In genomic region chr20:31514154-31515071, GRCh38 we compare ENCODE assay signal across 8 cellular contexts. TPM values are rescaled to one million over a fixed set of nuclear protein-coding genes. Genes with fewer than 3 reads are reported as not detected.
DNase-seq lines count a peak whose midpoint lies in the region; ATAC-seq and TF ChIP-seq lines count a peak whose summit lies in the region.

TSS of gene HM13 (plus strand) at chr20:31514442. CDS start at chr20:31514552, 110 bp downstream.

- DNase-seq in EH (ENCODE audit: low read depth) (peak; percentile 91), Kasumi-1 (lab: John Stamatoyannopoulos, UW) (peak; percentile 79 to 87), RPMI8226 (peak; percentile 97), fibroblast of the aortic adventitia (ENCODE audit: low read depth) (peak; percentile 92), nephron progenitor cell (peak; percentile 93)
- DNase-seq in activated T-helper 9 cell treated with anti-CD3 and anti-CD28 coated beads, Interleukin-2, amount 50 U/mL, for 16 hours (ENCODE audit: low read depth), result peak; percentile 83
- DNase-seq in stimulated activated naive CD8-positive, alpha-beta T cell treated with anti-CD3 and anti-CD28 coated beads, Interleukin-15, amount 100 ng/mL, for 72 hours, result peak; percentile 85 to 88

- peaks cover 7% of the 10 kb centered on the region for H3K36me3 Mint-ChIP-seq in nephron progenitor cell (ENCODE audit: low read depth)

- ATAC-seq in GM21825 (IDR thresholded peaks at IDR 0.05; ENCODE audit: unreplicated experiment), result peak; percentile 86
- peak; percentile 88 for ATAC-seq in stimulated activated naive CD8-positive, alpha-beta T cell treated with anti-CD3 and anti-CD28 coated beads, Interleukin-15, amount 100 ng/mL, for 72 hours

- TF ChIP-seq CTCF in fibroblast of the aortic adventitia (IDR thresholded peaks at IDR 0.05; ENCODE audit: insufficient read depth, low read length) (peak; percentile 74), nephron progenitor cell (IDR thresholded peaks at IDR 0.05) (peak; percentile 95)

- no peak within 1 kb of the TSS for H3K27ac Mint-ChIP-seq in nephron progenitor cell
- peak within 1 kb of the TSS; percentile 55 to 75 for H3K27ac Mint-ChIP-seq in stimulated activated naive CD8-positive, alpha-beta T cell treated with anti-CD3 and anti-CD28 coated beads, Interleukin-15, amount 100 ng/mL, for 72 hours

- peak within 1 kb of the TSS; percentile 70 for H3K4me3 Mint-ChIP-seq in nephron progenitor cell
- peak within 1 kb of the TSS in 1 of 2 donors; percentile 74 for H3K4me3 Mint-ChIP-seq in stimulated activated naive CD8-positive, alpha-beta T cell treated with anti-CD3 and anti-CD28 coated beads, Interleukin-15, amount 100 ng/mL, for 72 hours

- H3K9me3 Mint-ChIP-seq in nephron progenitor cell, result no peaks in the 10 kb centered on the region
- no peaks in the 10 kb centered on the region for H3K9me3 Mint-ChIP-seq in stimulated activated naive CD8-positive, alpha-beta T cell treated with anti-CD3 and anti-CD28 coated beads, Interleukin-15, amount 100 ng/mL, for 72 hours

- H3K27me3 Mint-ChIP-seq in nephron progenitor cell (ENCODE audit: low read depth, poor library complexity), result peaks cover 11% of the 10 kb centered on the region
- peaks cover 1% of the 10 kb centered on the region for H3K27me3 Mint-ChIP-seq in stimulated activated naive CD8-positive, alpha-beta T cell treated with anti-CD3 and anti-CD28 coated beads, Interleukin-15, amount 100 ng/mL, for 72 hours

- peak within 1 kb of the TSS; percentile 98 for H3K4me3 ChIP-seq in fibroblast of the aortic adventitia (ENCODE audit: low read depth, low read length)

- no peaks in the 10 kb centered on the region for H3K4me1 Mint-ChIP-seq in nephron progenitor cell
- H3K4me1 Mint-ChIP-seq in stimulated activated naive CD8-positive, alpha-beta T cell treated with anti-CD3 and anti-CD28 coated beads, Interleukin-15, amount 100 ng/mL, for 72 hours, result peaks cover 7% of the 10 kb centered on the region

RNA-seq across cellular contexts. Expression of gene HM13, which starts in this region (rescaled TPM):
- total RNA-seq in fibroblast of the aortic adventitia (ENCODE audit: low replicate concordance), result 47.6 and 131 TPM in 2 replicates

Comparison
In these comparisons a context has a peak if more than half of its experiments do, and no peak if none do; other contexts are left out.
1. Peak in every context shown above with its lines: DNase-seq, ATAC-seq and H3K4me3 ChIP-seq.